In genomic region chr18:3060667-3061580, GRCh38 we compare ENCODE assay signal across 8 cellular contexts. TPM values are rescaled to one million over a fixed set of nuclear protein-coding genes. Genes with fewer than 3 reads are reported as not detected.
DNase-seq lines count a peak whose midpoint lies in the region; ATAC-seq lines count a peak whose summit lies in the region.

No MANE protein-coding gene starts in this region.

- DNase-seq in T-helper 2 cell treated with Interferon-gamma antibody and Interleukin-4, amounts not matched to agents 5 μg/mL and 100 μg/mL, for 36 hours (ENCODE audit: low spot score): peak; percentile 56
- peak; percentile 10 to 30 (median 22) for DNase-seq in effector memory CD4-positive, alpha-beta T cell
- peak; percentile 37 to 41 for DNase-seq in stimulated activated CD4-positive, alpha-beta T cell treated with anti-CD3 and anti-CD28 coated beads, Interleukin-2, amount 100 ng/mL, for 48 hours
- no peak for DNase-seq in Karpas-422
- no peak for DNase-seq in OCI-M1 (lab: John Stamatoyannopoulos, UW)

- peaks cover 68% of the 10 kb centered on the region for H3K4me1 ChIP-seq in effector memory CD4-positive, alpha-beta T cell (ENCODE audit: control insufficient read depth, insufficient read depth, low read length, poor library complexity, severe bottlenecking)
- H3K4me1 ChIP-seq in Karpas-422 (ENCODE audit: low read length): no peaks in the 10 kb centered on the region

- peak; percentile 39 for ATAC-seq in GM18870 (IDR thresholded peaks at IDR 0.05; ENCODE audit: unreplicated experiment)
- ATAC-seq in GM21390 (IDR thresholded peaks at IDR 0.05; ENCODE audit: unreplicated experiment): no peak
- ATAC-seq in HG02852 (IDR thresholded peaks at IDR 0.05; ENCODE audit: unreplicated experiment): no peak

- no peaks in the 10 kb centered on the region for H3K9me3 ChIP-seq in effector memory CD4-positive, alpha-beta T cell (ENCODE audit: control insufficient read depth, low read length)
- no peaks in the 10 kb centered on the region for H3K9me3 ChIP-seq in Karpas-422 (ENCODE audit: low read length)

- peak overlapping the region; percentile 95 for H3K27ac Mint-ChIP-seq in T-helper 2 cell treated with Interferon-gamma antibody and Interleukin-4, amounts not matched to agents 5 μg/mL and 100 μg/mL, for 36 hours

- peaks cover 2% of the 10 kb centered on the region for H3K36me3 Mint-ChIP-seq in T-helper 2 cell treated with Interferon-gamma antibody and Interleukin-4, amounts not matched to agents 5 μg/mL and 100 μg/mL, for 36 hours (ENCODE audit: low read depth)

- H3K9ac ChIP-seq in Karpas-422 (ENCODE audit: low read length): no peak overlapping the region

- no peaks in the 10 kb centered on the region for H4K20me1 ChIP-seq in Karpas-422 (ENCODE audit: insufficient read depth, low read depth, low read length)

- no peaks in the 10 kb centered on the region for H3K9me2 ChIP-seq in Karpas-422 (replicated peaks; ENCODE audit: insufficient read depth, low read length)

- H3K4me1 Mint-ChIP-seq in T-helper 2 cell treated with Interferon-gamma antibody and Interleukin-4, amounts not matched to agents 5 μg/mL and 100 μg/mL, for 36 hours (ENCODE audit: low read depth): peaks cover 61% of the 10 kb centered on the region

- no peaks in the 10 kb centered on the region for H3K27me3 ChIP-seq in effector memory CD4-positive, alpha-beta T cell (replicated peaks; ENCODE audit: control insufficient read depth, insufficient read depth, low read length, poor library complexity, severe bottlenecking)
- no peaks in the 10 kb centered on the region for H3K27me3 ChIP-seq in Karpas-422 (ENCODE audit: low read length)

- H3K27ac ChIP-seq in effector memory CD4-positive, alpha-beta T cell (ENCODE audit: insufficient read depth, low read length, poor library complexity, severe bottlenecking): peak overlapping the region; percentile 92
- no peak overlapping the region for H3K27ac ChIP-seq in Karpas-422 (ENCODE audit: low read length)

- no peaks in the 10 kb centered on the region for H3K36me3 ChIP-seq in effector memory CD4-positive, alpha-beta T cell (ENCODE audit: control insufficient read depth, insufficient read depth, low read length)
- H3K36me3 ChIP-seq in Karpas-422 (ENCODE audit: insufficient read depth, low read length): no peaks in the 10 kb centered on the region

- H2AFZ ChIP-seq in Karpas-422 (ENCODE audit: low read length): no peak overlapping the region

- H3K79me2 ChIP-seq in Karpas-422 (ENCODE audit: low read length): no peaks in the 10 kb centered on the region

- peak overlapping the region; percentile 76 for H3K4me3 Mint-ChIP-seq in T-helper 2 cell treated with Interferon-gamma antibody and Interleukin-4, amounts not matched to agents 5 μg/mL and 100 μg/mL, for 36 hours

- no peaks in the 10 kb centered on the region for H3K9me3 Mint-ChIP-seq in T-helper 2 cell treated with Interferon-gamma antibody and Interleukin-4, amounts not matched to agents 5 μg/mL and 100 μg/mL, for 36 hours

- no peak overlapping the region for H3K4me2 ChIP-seq in Karpas-422 (ENCODE audit: low read depth, low read length, poor library complexity, severe bottlenecking)

- H3K27me3 Mint-ChIP-seq in T-helper 2 cell treated with Interferon-gamma antibody and Interleukin-4, amounts not matched to agents 5 μg/mL and 100 μg/mL, for 36 hours (ENCODE audit: low read depth): no peaks in the 10 kb centered on the region

- peak overlapping the region; percentile 7 for H3K4me3 ChIP-seq in effector memory CD4-positive, alpha-beta T cell (ENCODE audit: insufficient read depth, low read depth, low read length, poor library complexity, severe bottlenecking)
- H3K4me3 ChIP-seq in Karpas-422 (ENCODE audit: low read length): no peak overlapping the region

RNA-seq across cellular contexts. Expression of gene LPIN2, which starts 48.0 kb away (rescaled TPM):
- 8.5 and 13.7 TPM in 2 replicates for total RNA-seq in Karpas-422 (2014; rRNA removed; shearing (Covaris generic); ENCODE audit: low replicate concordance)

Comparison
In these comparisons a context has a peak if more than half of its experiments do, and no peak if none do; other contexts are left out.
1. DNase-seq: peak in T-helper 2 cell treated with Interferon-gamma antibody and Interleukin-4, amounts not matched to agents 5 μg/mL and 100 μg/mL, for 36 hours (single experiment), effector memory CD4-positive, alpha-beta T cell (3 of 3) and stimulated activated CD4-positive, alpha-beta T cell treated with anti-CD3 and anti-CD28 coated beads, Interleukin-2, amount 100 ng/mL, for 48 hours (2 of 2); none in Karpas-422 (single experiment) and OCI-M1 (single experiment).